9 cellular contexts compared by ENCODE assay signal in the genomic region with DNA sequence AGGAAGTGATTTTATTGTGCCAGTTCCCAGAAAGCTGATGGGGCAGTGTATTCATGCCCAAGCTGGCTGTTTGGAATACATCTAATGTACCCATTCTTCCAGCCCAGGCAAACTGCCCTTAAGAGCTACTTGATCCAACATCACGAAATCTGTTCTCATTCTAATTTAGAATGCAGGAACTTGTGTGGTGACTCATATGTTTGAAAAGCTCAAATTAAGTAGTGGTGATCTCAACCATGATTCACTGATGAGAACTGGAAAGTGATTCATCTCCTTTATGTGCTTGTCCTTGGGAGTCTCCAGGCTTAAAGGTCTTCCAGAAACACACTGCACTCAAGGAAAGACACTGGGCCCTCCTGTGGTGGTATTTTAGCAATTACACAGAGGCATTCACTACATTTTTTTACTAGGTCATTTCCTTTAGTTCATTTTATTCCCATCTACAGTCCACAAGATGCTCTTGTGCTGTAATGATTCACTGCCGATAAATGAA.
A peak's percentile ranks its signal among the peaks of the same experiment; 100 is the strongest.
DNase-seq lines count a peak whose midpoint lies in the region; TF ChIP-seq lines count a peak whose summit lies in the region.
"Had no signal": no experiment of that assay in that cellular context is flagged by ENCODE, and none has a peak within 500 bp of the region (broad histone marks: within the 10 kb centered on the region; RNA-seq: fewer than 3 reads in every experiment).

No MANE protein-coding gene starts in this region.

- BruUV-seq in mammary epithelial cell (replicated peaks; lab: Mats Ljungman, UMichigan): no TSS peak

- H3K9me3 ChIP-seq in HUES6 (ENCODE audit: control insufficient read depth, insufficient read depth, low read depth, low read length): no peaks in the 10 kb centered on the region; the same call in 1 of the 2 replicates
- no peaks in the 10 kb centered on the region for H3K9me3 ChIP-seq in mammary epithelial cell (replicated peaks; ENCODE audit: insufficient read depth, low read length)
- no peaks in the 10 kb centered on the region for H3K9me3 ChIP-seq in mesenchymal stem cell (ENCODE audit: control insufficient read depth, low read length)
- peaks cover 20% of the 10 kb centered on the region for H3K9me3 ChIP-seq in endodermal cell (ENCODE audit: control insufficient read depth, low read length)
- no peaks in the 10 kb centered on the region for H3K9me3 ChIP-seq in WERI-Rb-1 (ENCODE audit: severe bottlenecking)

- H3K23ac ChIP-seq in mesenchymal stem cell (ENCODE audit: low read length in 2 of 2): no peak overlapping the region

- no peak overlapping the region for H2BK15ac ChIP-seq in mesenchymal stem cell (ENCODE audit: low read depth, poor library complexity, severe bottlenecking)

- CTCF ChIA-PET in mammary epithelial cell (lab: Charles Lee; ENCODE audit: low non-redundant PET): interaction anchor here (0.6 kb wide), 2 partner anchors 264 to 510 kb away, joined by 3 to 4 read pairs; no protein-coding TSS in a partner anchor

- H3K36me3 ChIP-seq in HUES6 (ENCODE audit: control insufficient read depth, insufficient read depth, low read length) (no peaks in the 10 kb centered on the region), mammary epithelial cell (ENCODE audit: insufficient read depth, low read length) (no peaks in the 10 kb centered on the region), mesenchymal stem cell (ENCODE audit: control insufficient read depth in 1 of 2, insufficient read depth in 2 of 2, low read depth in 1 of 2, low read length in 2 of 2) (no peaks in the 10 kb centered on the region), endodermal cell (ENCODE audit: control insufficient read depth, insufficient read depth, low read length) (no peaks in the 10 kb centered on the region), WERI-Rb-1 (no peaks in the 10 kb centered on the region)

- no peak overlapping the region for H3K14ac ChIP-seq in mesenchymal stem cell (ENCODE audit: low read length in 2 of 2)

- peak overlapping the region; percentile 66; the same call in 1 of the 2 replicates for H3K27ac ChIP-seq in HUES6 (ENCODE audit: low read depth, low read length)
- peak overlapping the region; percentile 88 for H3K27ac ChIP-seq in mammary epithelial cell (ENCODE audit: insufficient read depth, low read depth, low read length)
- peak overlapping the region; percentile 63 for H3K27ac ChIP-seq in mesenchymal stem cell (ENCODE audit: low read length, poor library complexity, severe bottlenecking)
- H3K27ac ChIP-seq in endodermal cell (ENCODE audit: low read depth, low read length): no peak overlapping the region
- H3K27ac ChIP-seq in WERI-Rb-1: no peak overlapping the region

- H3K9ac ChIP-seq in HUES6 (ENCODE audit: low read length) (peak overlapping the region; percentile 46), mammary epithelial cell (ENCODE audit: insufficient read depth, low read length) (peak overlapping the region; percentile 36), mesenchymal stem cell (ENCODE audit: low read length) (peak overlapping the region; percentile 69), endodermal cell (ENCODE audit: extremely low read depth, low read length, poor library complexity, severe bottlenecking) (no peak overlapping the region)

- peak overlapping the region; percentile 72 for H3K4me2 ChIP-seq in mammary epithelial cell (ENCODE audit: insufficient read depth, low read depth, low read length)
- no peak overlapping the region for H3K4me2 ChIP-seq in mesenchymal stem cell (ENCODE audit: low read length, poor library complexity, severe bottlenecking)

- peaks cover 4% of the 10 kb centered on the region for H3K36me3 Mint-ChIP-seq in endodermal cell (ENCODE audit: low read depth)

- H2AK5ac ChIP-seq in mesenchymal stem cell (ENCODE audit: low read length, severe bottlenecking): peak overlapping the region; percentile 89

- H3K4ac ChIP-seq in mesenchymal stem cell (ENCODE audit: low read depth in 1 of 2, low read length in 2 of 2): no peak overlapping the region

- DNase-seq in AG09309 (ENCODE audit: low read depth) (peak; percentile 98), mammary epithelial cell (peak; percentile 98), mesenchymal stem cell (peak; percentile 100), endodermal cell (no peak), WERI-Rb-1 (no peak), NCI-H1105 (lab: John Stamatoyannopoulos, UW) (no peak)
- no peak for DNase-seq in activated CD8-positive, alpha-beta memory T cell treated with anti-CD3 and anti-CD28 coated beads, Interleukin-2, amount 50 U/mL, for 4 hours
- DNase-seq: NK-92 treated with Interleukin-12 subunit alpha and Interleukin-12 subunit beta, amount 100 ng/mL, for 24 hours had no signal

- H3K4me3 Mint-ChIP-seq in endodermal cell: no peak overlapping the region

- H3K4me3 ChIP-seq in AG09309 (ENCODE audit: control insufficient read depth, low read depth, low read length): no peak overlapping the region
- H3K4me3 ChIP-seq in HUES6 (ENCODE audit: low read depth, low read length): no peak overlapping the region
- no peak overlapping the region for H3K4me3 ChIP-seq in mammary epithelial cell (replicated peaks in 1 of 3; ENCODE audit: insufficient read depth in 1 of 3, low read depth in 2 of 3, low read length in 3 of 3)
- peak overlapping the region in 1 of 2 experiments; percentile 1 for H3K4me3 ChIP-seq in mesenchymal stem cell (ENCODE audit: insufficient read depth in 1 of 2, low read depth in 1 of 2, low read length in 2 of 2)
- H3K4me3 ChIP-seq in endodermal cell (ENCODE audit: low read length): no peak overlapping the region
- H3K4me3 ChIP-seq in WERI-Rb-1 (ENCODE audit: low read depth, low read length): no peak overlapping the region

- peak overlapping the region in 1 of 2 experiments; percentile 88 for H2BK12ac ChIP-seq in mesenchymal stem cell (ENCODE audit: low read length in 2 of 2)

- dilution Hi-C loops in mammary epithelial cell (cut with HindIII; ENCODE audit: low sequenced_read_pairs): no loop called here

- H3K4me1 Mint-ChIP-seq in endodermal cell: no peaks in the 10 kb centered on the region

- H3K79me2 ChIP-seq in mammary epithelial cell (ENCODE audit: insufficient read depth, low read length): no peaks in the 10 kb centered on the region

- H2BK120ac ChIP-seq in mesenchymal stem cell (ENCODE audit: low read depth, low read length): no peak overlapping the region

- intact Hi-C loops in mammary epithelial cell (cut with micrococcal nuclease): loop anchor here (1.0 to 2.0 kb wide), 3 partner anchors 42 to 264 kb away; no protein-coding TSS in a partner anchor

- no peak overlapping the region for H4K8ac ChIP-seq in mesenchymal stem cell (ENCODE audit: low read length)

- H3K27ac Mint-ChIP-seq in endodermal cell: no peak overlapping the region

- H3K27me3 ChIP-seq in HUES6 (ENCODE audit: control insufficient read depth, insufficient read depth, low read length): no peaks in the 10 kb centered on the region
- no peaks in the 10 kb centered on the region for H3K27me3 ChIP-seq in mammary epithelial cell (ENCODE audit: insufficient read depth, low read length)
- H3K27me3 ChIP-seq in mesenchymal stem cell (ENCODE audit: control insufficient read depth in 1 of 2, insufficient read depth in 1 of 2, low read length in 2 of 2): no peaks in the 10 kb centered on the region
- no peaks in the 10 kb centered on the region for H3K27me3 ChIP-seq in endodermal cell (ENCODE audit: control insufficient read depth, insufficient read depth, low read length, poor library complexity, severe bottlenecking)
- no peaks in the 10 kb centered on the region for H3K27me3 ChIP-seq in WERI-Rb-1 (ENCODE audit: insufficient read depth, low read depth, severe bottlenecking)

- WGBS in mammary epithelial cell (ENCODE audit: low coverage, missing lambda C conversion rate): 12% methylated on average over 2 of the region's 2 CpGs
- WGBS in mesenchymal stem cell: no CpG with 5 or more reads among the region's 2 CpGs
- WGBS in endodermal cell (ENCODE audit: insufficient coverage in 1 of 2, insufficient read length in 1 of 2), 2 experiments: 88% methylated on average over 2 of the region's 2 CpGs; no CpG with 5 or more reads in 1 of the 2 experiments

- H2AFZ ChIP-seq in mammary epithelial cell (ENCODE audit: low read depth, low read length) (peak overlapping the region; percentile 10), mesenchymal stem cell (ENCODE audit: low read depth, low read length) (no peak overlapping the region)

- peak overlapping the region; percentile 1 to 45 for H3K18ac ChIP-seq in mesenchymal stem cell (ENCODE audit: low read depth in 1 of 2, low read length in 2 of 2)

- peaks cover 12% of the 10 kb centered on the region; the same call in 1 of the 2 replicates for H3K4me1 ChIP-seq in HUES6 (ENCODE audit: control insufficient read depth, insufficient read depth, low read length)
- peaks cover 34% of the 10 kb centered on the region for H3K4me1 ChIP-seq in mammary epithelial cell (ENCODE audit: insufficient read depth, low read length)
- H3K4me1 ChIP-seq in mesenchymal stem cell (ENCODE audit: control insufficient read depth, insufficient read depth, low read depth, low read length): no peaks in the 10 kb centered on the region
- H3K4me1 ChIP-seq in endodermal cell (ENCODE audit: control insufficient read depth, insufficient read depth, low read length): no peaks in the 10 kb centered on the region

- in situ Hi-C loops in mammary epithelial cell (cut with MboI; ENCODE audit: low sequenced_read_pairs in 2 of 2): no loop called here

- TF ChIP-seq CTCF in AG09309 (IDR thresholded peaks at IDR 0.05; ENCODE audit: control insufficient read depth, insufficient read depth, low read depth, low read length, missing control alignments): peak; percentile 47
- peak; percentile 47 for TF ChIP-seq CTCF in mammary epithelial cell (conservative IDR thresholded peaks at IDR 0.05 in 1 of 2, IDR thresholded peaks at IDR 0.05 in 1 of 2; ENCODE audit: extremely low read depth in 1 of 2, insufficient read depth in 1 of 2, low read depth in 1 of 2, low read length in 2 of 2)
- no peak for TF ChIP-seq CTCF in endodermal cell (conservative IDR thresholded peaks at IDR 0.05)
- no peak for TF ChIP-seq CTCF in WERI-Rb-1 (IDR thresholded peaks at IDR 0.05; ENCODE audit: low read depth, low read length)

- no peak overlapping the region for H2BK5ac ChIP-seq in mesenchymal stem cell (ENCODE audit: low read depth, low read length, poor library complexity, severe bottlenecking)

- no peak overlapping the region for H4K91ac ChIP-seq in mesenchymal stem cell (ENCODE audit: low read length)

- H3K27me3 Mint-ChIP-seq in endodermal cell (ENCODE audit: insufficient read depth): no peaks in the 10 kb centered on the region

- H3K79me1 ChIP-seq in mesenchymal stem cell (replicated peaks; ENCODE audit: low read length, poor library complexity, severe bottlenecking): no peaks in the 10 kb centered on the region

- H3K9me3 Mint-ChIP-seq in endodermal cell: peaks cover 41% of the 10 kb centered on the region

- no peaks in the 10 kb centered on the region for H4K20me1 ChIP-seq in mammary epithelial cell (ENCODE audit: insufficient read depth, low read length)

Comparison
In these comparisons a context has a peak if more than half of its experiments do, and no peak if none do; other contexts are left out.
1. DNase-seq: peak in AG09309 (single experiment), mammary epithelial cell (single experiment) and mesenchymal stem cell (single experiment); none in endodermal cell (single experiment), WERI-Rb-1 (single experiment), activated CD8-positive, alpha-beta memory T cell treated with anti-CD3 and anti-CD28 coated beads, Interleukin-2, amount 50 U/mL, for 4 hours (single experiment) and NCI-H1105 (single experiment).
2. CTCF ChIP-seq: peak in AG09309 (single experiment) and mammary epithelial cell (2 of 2); none in endodermal cell (single experiment) and WERI-Rb-1 (single experiment).
3. H3K27ac ChIP-seq: peak in HUES6 (single experiment), mammary epithelial cell (single experiment) and mesenchymal stem cell (single experiment); none in endodermal cell (single experiment) and WERI-Rb-1 (single experiment).